ENCODE assay signal across 1 cellular context in the genomic region with DNA sequence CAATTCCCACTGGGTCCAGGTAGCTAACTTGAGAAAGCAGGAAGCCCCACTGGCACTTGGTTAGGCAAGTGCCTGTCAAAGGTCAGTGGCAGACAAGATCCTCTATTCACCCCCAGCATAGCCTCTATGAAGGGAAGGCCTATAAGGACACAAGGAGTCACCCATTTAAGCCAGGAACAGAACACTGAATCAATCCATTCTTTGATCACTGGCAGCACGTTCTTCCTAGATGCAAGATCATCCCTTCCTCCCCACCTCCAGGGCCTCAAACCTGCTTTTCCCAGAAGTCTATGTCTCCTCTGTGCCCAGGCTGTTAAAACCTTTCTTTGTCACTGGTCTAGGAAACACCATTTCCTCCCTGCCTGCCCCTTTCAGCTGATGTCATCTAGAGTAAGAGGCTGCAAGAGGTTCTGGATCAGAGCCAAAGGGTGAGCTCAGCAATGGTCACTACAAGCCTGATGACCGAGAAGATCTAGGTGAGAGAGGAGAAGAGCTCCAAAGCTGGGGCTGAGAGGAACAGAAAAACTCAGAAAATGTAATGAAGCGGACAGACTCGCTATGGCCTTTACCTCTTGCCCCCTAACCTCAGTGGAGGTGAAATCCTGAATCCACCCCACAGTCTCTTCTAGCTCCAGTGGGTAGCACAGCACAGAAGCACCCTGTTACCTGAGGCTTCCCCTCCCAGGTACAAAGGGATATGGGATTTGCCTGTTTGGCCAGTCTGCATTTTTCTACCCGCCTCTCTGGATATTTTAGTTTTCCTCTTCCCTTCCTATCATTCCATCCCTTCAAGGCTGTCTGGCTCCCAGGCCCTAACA.
A peak's percentile ranks its signal among the peaks of the same experiment; 100 is the strongest.
TF ChIP-seq lines count a peak whose summit lies in the region.

No MANE protein-coding gene starts in this region.

TF ChIP-seq in K562, 482 proteins besides CTCF, POLR2A, EP300 and RAD21 (continued from another document and continues in another):
- TF ChIP-seq, protein P1, sequence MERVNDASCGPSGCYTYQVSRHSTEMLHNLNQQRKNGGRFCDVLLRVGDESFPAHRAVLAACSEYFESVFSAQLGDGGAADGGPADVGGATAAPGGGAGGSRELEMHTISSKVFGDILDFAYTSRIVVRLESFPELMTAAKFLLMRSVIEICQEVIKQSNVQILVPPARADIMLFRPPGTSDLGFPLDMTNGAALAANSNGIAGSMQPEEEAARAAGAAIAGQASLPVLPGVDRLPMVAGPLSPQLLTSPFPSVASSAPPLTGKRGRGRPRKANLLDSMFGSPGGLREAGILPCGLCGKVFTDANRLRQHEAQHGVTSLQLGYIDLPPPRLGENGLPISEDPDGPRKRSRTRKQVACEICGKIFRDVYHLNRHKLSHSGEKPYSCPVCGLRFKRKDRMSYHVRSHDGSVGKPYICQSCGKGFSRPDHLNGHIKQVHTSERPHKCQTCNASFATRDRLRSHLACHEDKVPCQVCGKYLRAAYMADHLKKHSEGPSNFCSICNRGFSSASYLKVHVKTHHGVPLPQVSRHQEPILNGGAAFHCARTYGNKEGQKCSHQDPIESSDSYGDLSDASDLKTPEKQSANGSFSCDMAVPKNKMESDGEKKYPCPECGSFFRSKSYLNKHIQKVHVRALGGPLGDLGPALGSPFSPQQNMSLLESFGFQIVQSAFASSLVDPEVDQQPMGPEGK (CRISPR knock-in tag; IDR thresholded peaks at IDR 0.05; ENCODE audit: borderline replicate concordance) = peak; percentile 67; the same call in 1 of the 2 replicates
- TF ChIP-seq DACH1 (IDR thresholded peaks at IDR 0.05; ENCODE audit: partially characterized antibody) (no peak), HLTF (IDR thresholded peaks at IDR 0.05) (no peak), ZNF12 (CRISPR knock-in tag; IDR thresholded peaks at IDR 0.05) (0 out of 2 replicates have a peak, but pooled peaks have one; percentile 26), CXXC5 (CRISPR knock-in tag; IDR thresholded peaks at IDR 0.05) (peak; percentile 69), ZNF354B (CRISPR knock-in tag; IDR thresholded peaks at IDR 0.05) (no peak; the same call in 1 of the 2 replicates), ZBTB7A (IDR thresholded peaks at IDR 0.05; ENCODE audit: borderline replicate concordance, control insufficient read depth, low read depth, low read length) (no peak), ZNF217 (CRISPR knock-in tag; IDR thresholded peaks at IDR 0.05) (no peak), MAFK (IDR thresholded peaks at IDR 0.05; ENCODE audit: low read length) (peak; percentile 14; the same call in 1 of the 2 replicates), ZNF695 (CRISPR knock-in tag; IDR thresholded peaks at IDR 0.05) (no peak), CSDE1 (IDR thresholded peaks at IDR 0.05) (no peak), FOXA3 (CRISPR knock-in tag; conservative IDR thresholded peaks at IDR 0.05 in 1 of 2, IDR thresholded peaks at IDR 0.05 in 1 of 2) (no peak; a peak in 1 of 4 replicates), XRCC5 (IDR thresholded peaks at IDR 0.05; ENCODE audit: low read depth, low read length) (no peak), GATAD2A (IDR thresholded peaks at IDR 0.05) (no peak), FOXK1 (CRISPR knock-in tag; IDR thresholded peaks at IDR 0.05; ENCODE audit: borderline replicate concordance) (peak; percentile 74), TCF7L2 (IDR thresholded peaks at IDR 0.05; ENCODE audit: low read depth, low read length) (no peak), TEAD1 (CRISPR knock-in tag; IDR thresholded peaks at IDR 0.05) (peak; percentile 49 to 90; a peak in 3 of 4 replicates), ZSCAN32 (CRISPR knock-in tag; IDR thresholded peaks at IDR 0.05) (peak; percentile 95), DMBX1 (CRISPR knock-in tag; IDR thresholded peaks at IDR 0.05; ENCODE audit: borderline replicate concordance) (peak; percentile 93), TRIM24 (IDR thresholded peaks at IDR 0.05) (peak; percentile 81 to 82; a peak in 3 of 4 replicates), SMAD3 (CRISPR knock-in tag; conservative IDR thresholded peaks at IDR 0.05) (peak; percentile 95), PHB2 (IDR thresholded peaks at IDR 0.05; ENCODE audit: low read depth) (peak; percentile 40; the same call in 1 of the 2 replicates)
- TF ChIP-seq, protein P2, sequence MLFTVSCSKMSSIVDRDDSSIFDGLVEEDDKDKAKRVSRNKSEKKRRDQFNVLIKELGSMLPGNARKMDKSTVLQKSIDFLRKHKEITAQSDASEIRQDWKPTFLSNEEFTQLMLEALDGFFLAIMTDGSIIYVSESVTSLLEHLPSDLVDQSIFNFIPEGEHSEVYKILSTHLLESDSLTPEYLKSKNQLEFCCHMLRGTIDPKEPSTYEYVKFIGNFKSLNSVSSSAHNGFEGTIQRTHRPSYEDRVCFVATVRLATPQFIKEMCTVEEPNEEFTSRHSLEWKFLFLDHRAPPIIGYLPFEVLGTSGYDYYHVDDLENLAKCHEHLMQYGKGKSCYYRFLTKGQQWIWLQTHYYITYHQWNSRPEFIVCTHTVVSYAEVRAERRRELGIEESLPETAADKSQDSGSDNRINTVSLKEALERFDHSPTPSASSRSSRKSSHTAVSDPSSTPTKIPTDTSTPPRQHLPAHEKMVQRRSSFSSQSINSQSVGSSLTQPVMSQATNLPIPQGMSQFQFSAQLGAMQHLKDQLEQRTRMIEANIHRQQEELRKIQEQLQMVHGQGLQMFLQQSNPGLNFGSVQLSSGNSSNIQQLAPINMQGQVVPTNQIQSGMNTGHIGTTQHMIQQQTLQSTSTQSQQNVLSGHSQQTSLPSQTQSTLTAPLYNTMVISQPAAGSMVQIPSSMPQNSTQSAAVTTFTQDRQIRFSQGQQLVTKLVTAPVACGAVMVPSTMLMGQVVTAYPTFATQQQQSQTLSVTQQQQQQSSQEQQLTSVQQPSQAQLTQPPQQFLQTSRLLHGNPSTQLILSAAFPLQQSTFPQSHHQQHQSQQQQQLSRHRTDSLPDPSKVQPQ (CRISPR knock-in tag; IDR thresholded peaks at IDR 0.05; ENCODE audit: borderline replicate concordance) = no peak
- TF ChIP-seq, protein P3, sequence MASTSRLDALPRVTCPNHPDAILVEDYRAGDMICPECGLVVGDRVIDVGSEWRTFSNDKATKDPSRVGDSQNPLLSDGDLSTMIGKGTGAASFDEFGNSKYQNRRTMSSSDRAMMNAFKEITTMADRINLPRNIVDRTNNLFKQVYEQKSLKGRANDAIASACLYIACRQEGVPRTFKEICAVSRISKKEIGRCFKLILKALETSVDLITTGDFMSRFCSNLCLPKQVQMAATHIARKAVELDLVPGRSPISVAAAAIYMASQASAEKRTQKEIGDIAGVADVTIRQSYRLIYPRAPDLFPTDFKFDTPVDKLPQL (IDR thresholded peaks at IDR 0.05; ENCODE audit: extremely low read depth, insufficient read length) = peak; percentile 58
- TF ChIP-seq, protein P4, sequence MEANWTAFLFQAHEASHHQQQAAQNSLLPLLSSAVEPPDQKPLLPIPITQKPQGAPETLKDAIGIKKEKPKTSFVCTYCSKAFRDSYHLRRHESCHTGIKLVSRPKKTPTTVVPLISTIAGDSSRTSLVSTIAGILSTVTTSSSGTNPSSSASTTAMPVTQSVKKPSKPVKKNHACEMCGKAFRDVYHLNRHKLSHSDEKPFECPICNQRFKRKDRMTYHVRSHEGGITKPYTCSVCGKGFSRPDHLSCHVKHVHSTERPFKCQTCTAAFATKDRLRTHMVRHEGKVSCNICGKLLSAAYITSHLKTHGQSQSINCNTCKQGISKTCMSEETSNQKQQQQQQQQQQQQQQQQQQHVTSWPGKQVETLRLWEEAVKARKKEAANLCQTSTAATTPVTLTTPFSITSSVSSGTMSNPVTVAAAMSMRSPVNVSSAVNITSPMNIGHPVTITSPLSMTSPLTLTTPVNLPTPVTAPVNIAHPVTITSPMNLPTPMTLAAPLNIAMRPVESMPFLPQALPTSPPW (CRISPR knock-in tag; IDR thresholded peaks at IDR 0.05) = peak; percentile 70; the same call in 1 of the 2 replicates
- TF ChIP-seq, protein P5, sequence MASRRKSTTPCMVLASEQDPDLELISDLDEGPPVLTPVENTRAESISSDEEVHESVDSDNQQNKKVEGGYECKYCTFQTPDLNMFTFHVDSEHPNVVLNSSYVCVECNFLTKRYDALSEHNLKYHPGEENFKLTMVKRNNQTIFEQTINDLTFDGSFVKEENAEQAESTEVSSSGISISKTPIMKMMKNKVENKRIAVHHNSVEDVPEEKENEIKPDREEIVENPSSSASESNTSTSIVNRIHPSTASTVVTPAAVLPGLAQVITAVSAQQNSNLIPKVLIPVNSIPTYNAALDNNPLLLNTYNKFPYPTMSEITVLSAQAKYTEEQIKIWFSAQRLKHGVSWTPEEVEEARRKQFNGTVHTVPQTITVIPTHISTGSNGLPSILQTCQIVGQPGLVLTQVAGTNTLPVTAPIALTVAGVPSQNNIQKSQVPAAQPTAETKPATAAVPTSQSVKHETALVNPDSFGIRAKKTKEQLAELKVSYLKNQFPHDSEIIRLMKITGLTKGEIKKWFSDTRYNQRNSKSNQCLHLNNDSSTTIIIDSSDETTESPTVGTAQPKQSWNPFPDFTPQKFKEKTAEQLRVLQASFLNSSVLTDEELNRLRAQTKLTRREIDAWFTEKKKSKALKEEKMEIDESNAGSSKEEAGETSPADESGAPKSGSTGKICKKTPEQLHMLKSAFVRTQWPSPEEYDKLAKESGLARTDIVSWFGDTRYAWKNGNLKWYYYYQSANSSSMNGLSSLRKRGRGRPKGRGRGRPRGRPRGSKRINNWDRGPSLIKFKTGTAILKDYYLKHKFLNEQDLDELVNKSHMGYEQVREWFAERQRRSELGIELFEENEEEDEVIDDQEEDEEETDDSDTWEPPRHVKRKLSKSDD (conservative IDR thresholded peaks at IDR 0.05; ENCODE audit: low read length) = peak; percentile 39; the same call in 1 of the 2 replicates
- TF ChIP-seq, protein P6, sequence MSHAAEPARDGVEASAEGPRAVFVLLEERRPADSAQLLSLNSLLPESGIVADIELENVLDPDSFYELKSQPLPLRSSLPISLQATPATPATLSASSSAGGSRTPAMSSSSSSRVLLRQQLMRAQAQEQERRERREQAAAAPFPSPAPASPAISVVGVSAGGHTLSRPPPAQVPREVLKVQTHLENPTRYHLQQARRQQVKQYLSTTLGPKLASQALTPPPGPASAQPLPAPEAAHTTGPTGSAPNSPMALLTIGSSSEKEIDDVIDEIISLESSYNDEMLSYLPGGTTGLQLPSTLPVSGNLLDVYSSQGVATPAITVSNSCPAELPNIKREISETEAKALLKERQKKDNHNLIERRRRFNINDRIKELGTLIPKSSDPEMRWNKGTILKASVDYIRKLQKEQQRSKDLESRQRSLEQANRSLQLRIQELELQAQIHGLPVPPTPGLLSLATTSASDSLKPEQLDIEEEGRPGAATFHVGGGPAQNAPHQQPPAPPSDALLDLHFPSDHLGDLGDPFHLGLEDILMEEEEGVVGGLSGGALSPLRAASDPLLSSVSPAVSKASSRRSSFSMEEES (CRISPR knock-in tag; IDR thresholded peaks at IDR 0.05) = peak; percentile 22; the same call in 1 of the 2 replicates
- TF ChIP-seq, protein P7, sequence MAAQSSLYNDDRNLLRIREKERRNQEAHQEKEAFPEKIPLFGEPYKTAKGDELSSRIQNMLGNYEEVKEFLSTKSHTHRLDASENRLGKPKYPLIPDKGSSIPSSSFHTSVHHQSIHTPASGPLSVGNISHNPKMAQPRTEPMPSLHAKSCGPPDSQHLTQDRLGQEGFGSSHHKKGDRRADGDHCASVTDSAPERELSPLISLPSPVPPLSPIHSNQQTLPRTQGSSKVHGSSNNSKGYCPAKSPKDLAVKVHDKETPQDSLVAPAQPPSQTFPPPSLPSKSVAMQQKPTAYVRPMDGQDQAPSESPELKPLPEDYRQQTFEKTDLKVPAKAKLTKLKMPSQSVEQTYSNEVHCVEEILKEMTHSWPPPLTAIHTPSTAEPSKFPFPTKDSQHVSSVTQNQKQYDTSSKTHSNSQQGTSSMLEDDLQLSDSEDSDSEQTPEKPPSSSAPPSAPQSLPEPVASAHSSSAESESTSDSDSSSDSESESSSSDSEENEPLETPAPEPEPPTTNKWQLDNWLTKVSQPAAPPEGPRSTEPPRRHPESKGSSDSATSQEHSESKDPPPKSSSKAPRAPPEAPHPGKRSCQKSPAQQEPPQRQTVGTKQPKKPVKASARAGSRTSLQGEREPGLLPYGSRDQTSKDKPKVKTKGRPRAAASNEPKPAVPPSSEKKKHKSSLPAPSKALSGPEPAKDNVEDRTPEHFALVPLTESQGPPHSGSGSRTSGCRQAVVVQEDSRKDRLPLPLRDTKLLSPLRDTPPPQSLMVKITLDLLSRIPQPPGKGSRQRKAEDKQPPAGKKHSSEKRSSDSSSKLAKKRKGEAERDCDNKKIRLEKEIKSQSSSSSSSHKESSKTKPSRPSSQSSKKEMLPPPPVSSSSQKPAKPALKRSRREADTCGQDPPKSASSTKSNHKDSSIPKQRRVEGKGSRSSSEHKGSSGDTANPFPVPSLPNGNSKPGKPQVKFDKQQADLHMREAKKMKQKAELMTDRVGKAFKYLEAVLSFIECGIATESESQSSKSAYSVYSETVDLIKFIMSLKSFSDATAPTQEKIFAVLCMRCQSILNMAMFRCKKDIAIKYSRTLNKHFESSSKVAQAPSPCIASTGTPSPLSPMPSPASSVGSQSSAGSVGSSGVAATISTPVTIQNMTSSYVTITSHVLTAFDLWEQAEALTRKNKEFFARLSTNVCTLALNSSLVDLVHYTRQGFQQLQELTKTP (IDR thresholded peaks at IDR 0.05; ENCODE audit: low read depth in 1 of 2, partially characterized antibody in 2 of 2) = peak; percentile 86 to 97
- TF ChIP-seq, protein P8, sequence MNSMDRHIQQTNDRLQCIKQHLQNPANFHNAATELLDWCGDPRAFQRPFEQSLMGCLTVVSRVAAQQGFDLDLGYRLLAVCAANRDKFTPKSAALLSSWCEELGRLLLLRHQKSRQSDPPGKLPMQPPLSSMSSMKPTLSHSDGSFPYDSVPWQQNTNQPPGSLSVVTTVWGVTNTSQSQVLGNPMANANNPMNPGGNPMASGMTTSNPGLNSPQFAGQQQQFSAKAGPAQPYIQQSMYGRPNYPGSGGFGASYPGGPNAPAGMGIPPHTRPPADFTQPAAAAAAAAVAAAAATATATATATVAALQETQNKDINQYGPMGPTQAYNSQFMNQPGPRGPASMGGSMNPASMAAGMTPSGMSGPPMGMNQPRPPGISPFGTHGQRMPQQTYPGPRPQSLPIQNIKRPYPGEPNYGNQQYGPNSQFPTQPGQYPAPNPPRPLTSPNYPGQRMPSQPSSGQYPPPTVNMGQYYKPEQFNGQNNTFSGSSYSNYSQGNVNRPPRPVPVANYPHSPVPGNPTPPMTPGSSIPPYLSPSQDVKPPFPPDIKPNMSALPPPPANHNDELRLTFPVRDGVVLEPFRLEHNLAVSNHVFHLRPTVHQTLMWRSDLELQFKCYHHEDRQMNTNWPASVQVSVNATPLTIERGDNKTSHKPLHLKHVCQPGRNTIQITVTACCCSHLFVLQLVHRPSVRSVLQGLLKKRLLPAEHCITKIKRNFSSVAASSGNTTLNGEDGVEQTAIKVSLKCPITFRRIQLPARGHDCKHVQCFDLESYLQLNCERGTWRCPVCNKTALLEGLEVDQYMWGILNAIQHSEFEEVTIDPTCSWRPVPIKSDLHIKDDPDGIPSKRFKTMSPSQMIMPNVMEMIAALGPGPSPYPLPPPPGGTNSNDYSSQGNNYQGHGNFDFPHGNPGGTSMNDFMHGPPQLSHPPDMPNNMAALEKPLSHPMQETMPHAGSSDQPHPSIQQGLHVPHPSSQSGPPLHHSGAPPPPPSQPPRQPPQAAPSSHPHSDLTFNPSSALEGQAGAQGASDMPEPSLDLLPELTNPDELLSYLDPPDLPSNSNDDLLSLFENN (IDR thresholded peaks at IDR 0.05; ENCODE audit: low read depth in 2 of 2, low read length in 2 of 2) = no peak
- TF ChIP-seq, protein P9, sequence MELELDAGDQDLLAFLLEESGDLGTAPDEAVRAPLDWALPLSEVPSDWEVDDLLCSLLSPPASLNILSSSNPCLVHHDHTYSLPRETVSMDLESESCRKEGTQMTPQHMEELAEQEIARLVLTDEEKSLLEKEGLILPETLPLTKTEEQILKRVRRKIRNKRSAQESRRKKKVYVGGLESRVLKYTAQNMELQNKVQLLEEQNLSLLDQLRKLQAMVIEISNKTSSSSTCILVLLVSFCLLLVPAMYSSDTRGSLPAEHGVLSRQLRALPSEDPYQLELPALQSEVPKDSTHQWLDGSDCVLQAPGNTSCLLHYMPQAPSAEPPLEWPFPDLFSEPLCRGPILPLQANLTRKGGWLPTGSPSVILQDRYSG (tag; conservative IDR thresholded peaks at IDR 0.05; ENCODE audit: low read depth) = peak; percentile 94
